12 cellular contexts compared by ENCODE assay signal in genomic region chr5:65059681-65060598, GRCh38.
A peak's percentile ranks its signal among the peaks of the same experiment; 100 is the strongest.
DNase-seq lines count a peak whose midpoint lies in the region; ATAC-seq and TF ChIP-seq lines count a peak whose summit lies in the region.
"Had no signal": no experiment of that assay in that cellular context is flagged by ENCODE, and none has a peak within 500 bp of the region (broad histone marks: within the 10 kb centered on the region; RNA-seq: fewer than 3 reads in every experiment).

No MANE protein-coding gene starts in this region.

- peak overlapping the region; percentile 52; the same call in 1 of the 2 replicates for H3K4me2 ChIP-seq in OCI-LY1 (ENCODE audit: low read length)

- H3K9ac ChIP-seq in OCI-LY1 (ENCODE audit: low read length) = peak overlapping the region; percentile 44; the same call in 1 of the 2 replicates

- TF ChIP-seq CTCF in AG04450 (IDR thresholded peaks at IDR 0.05; ENCODE audit: low read depth, low read length) (no peak), OCI-LY1 (IDR thresholded peaks at IDR 0.05; ENCODE audit: low read length) (no peak), foreskin keratinocyte (conservative IDR thresholded peaks at IDR 0.05) (no peak)

- CTCF ChIA-PET in AG04450 (lab: Charles Lee) = no interaction called here

- H3K4me1 ChIP-seq in OCI-LY1 (ENCODE audit: insufficient read depth, low read length, severe bottlenecking) (peaks cover 45% of the 10 kb centered on the region), foreskin keratinocyte (peaks cover 24% of the 10 kb centered on the region)

- peak; percentile 31 for ATAC-seq in GM18519 (IDR thresholded peaks at IDR 0.05; ENCODE audit: low FRiP score, unreplicated experiment)
- peak; percentile 69 for ATAC-seq in foreskin keratinocyte
- ATAC-seq in HG03280 (IDR thresholded peaks at IDR 0.05; ENCODE audit: unreplicated experiment) = no peak
- ATAC-seq in GM21423 (IDR thresholded peaks at IDR 0.05; ENCODE audit: unreplicated experiment) = no peak

- POLR2A ChIA-PET in AG04450 (lab: Yijun Ruan, JAX) = no interaction called here

- no peaks in the 10 kb centered on the region for H3K79me2 ChIP-seq in OCI-LY1 (ENCODE audit: insufficient read depth, low read length)

- DNase-seq in AG04450 (ENCODE audit: low read depth, low spot score) (no peak), foreskin keratinocyte (peak; percentile 54 to 82), inferior parietal cortex (ENCODE audit: extremely low spot score) (no peak), RPMI8226 (no peak)
- DNase-seq: CD4-positive, alpha-beta memory T cell; effector CD4-positive, alpha-beta T cell; hypothalamus; NCI-H526 had no signal

- no peaks in the 10 kb centered on the region for H4K20me1 ChIP-seq in OCI-LY1 (ENCODE audit: insufficient read depth, low read length)

- H2AFZ ChIP-seq in OCI-LY1 (ENCODE audit: low read length) = no peak overlapping the region

- H3K36me3 ChIP-seq in OCI-LY1 (ENCODE audit: insufficient read depth, low read length) = no peaks in the 10 kb centered on the region

- H3K27ac ChIP-seq in AG04450 (ENCODE audit: low read depth, low read length) (peak overlapping the region; percentile 34), OCI-LY1 (ENCODE audit: low read depth, low read length, poor library complexity, severe bottlenecking) (peak overlapping the region; percentile 94), foreskin keratinocyte (peak overlapping the region; percentile 73)

- H3F3A ChIP-seq in OCI-LY1 (ENCODE audit: insufficient read depth, low read length) = no peaks in the 10 kb centered on the region

- H3K9me3 ChIP-seq in AG04450 (ENCODE audit: control insufficient read depth, insufficient read depth, low read length) (no peaks in the 10 kb centered on the region), OCI-LY1 (ENCODE audit: low read length) (no peaks in the 10 kb centered on the region)

- H3K9me2 ChIP-seq in OCI-LY1 (ENCODE audit: low read depth, low read length) = no peaks in the 10 kb centered on the region

- H3K4me3 ChIP-seq in AG04450 (ENCODE audit: low read depth, low read length) = no peak overlapping the region
- H3K4me3 ChIP-seq in OCI-LY1 (ENCODE audit: low read depth, low read length, poor library complexity, severe bottlenecking) = no peak overlapping the region

- no peaks in the 10 kb centered on the region for H3K27me3 ChIP-seq in AG04450 (ENCODE audit: control insufficient read depth, insufficient read depth, low read length)
- no peaks in the 10 kb centered on the region for H3K27me3 ChIP-seq in OCI-LY1 (ENCODE audit: insufficient read depth, low read length)
- no peaks in the 10 kb centered on the region for H3K27me3 ChIP-seq in foreskin keratinocyte

Comparison
In these comparisons a context has a peak if more than half of its experiments do, and no peak if none do; other contexts are left out.
1. DNase-seq: peak in foreskin keratinocyte (2 of 2); none in AG04450 (single experiment), inferior parietal cortex (single experiment) and RPMI8226 (single experiment).
2. H3K27ac ChIP-seq: peak in every context shown above with its lines; median percentile 94 in OCI-LY1; 73 in foreskin keratinocyte; 34 in AG04450.
3. ATAC-seq: peak in GM18519 (single experiment) and foreskin keratinocyte (single experiment); none in HG03280 (single experiment) and GM21423 (single experiment).